Comparison of ENCODE assay signal across 8 cellular contexts in genomic region chr6:33420493-33421343, GRCh38. TPM values are rescaled to one million over a fixed set of nuclear protein-coding genes. Genes with fewer than 3 reads are reported as not detected.
DNase-seq lines count a peak whose midpoint lies in the region; ATAC-seq and TF ChIP-seq lines count a peak whose summit lies in the region.

No MANE protein-coding gene starts in this region.

- DNase-seq in NCI-H2196 (lab: John Stamatoyannopoulos, UW; ENCODE audit: unreplicated experiment) (peak; percentile 15), NCI-H2196 treated with DMSO at 0.1 percent for 48 hours (lab: John Stamatoyannopoulos, UW; ENCODE audit: unreplicated experiment) (no peak), Panc1 (ENCODE audit: low read depth, low spot score) (no peak), esophagus muscularis mucosa (ENCODE audit: extremely low spot score) (no peak), NCI-H1092 treated with DMSO at 0.1 percent for 48 hours (lab: John Stamatoyannopoulos, UW) (no peak)
- DNase-seq in stimulated activated CD8-positive, alpha-beta memory T cell treated with anti-CD3 and anti-CD28 coated beads, Interleukin-4, amount 100 ng/mL, for 48 hours = no peak

- TF ChIP-seq CTCF in Panc1 (IDR thresholded peaks at IDR 0.05) (no peak), esophagus muscularis mucosa (IDR thresholded peaks at IDR 0.05) (no peak)

- H3K27me3 ChIP-seq in Panc1 (ENCODE audit: control insufficient read depth, insufficient read depth, low read length) = no peaks in the 10 kb centered on the region
- no peaks in the 10 kb centered on the region for H3K27me3 ChIP-seq in esophagus muscularis mucosa

- BruUV-seq in Panc1 (replicated peaks; lab: Mats Ljungman, UMichigan) = no TSS peak

- intact Hi-C loops in Panc1 (cut with micrococcal nuclease; ENCODE audit: unreplicated experiment) = no loop called here
- intact Hi-C loops in esophagus muscularis mucosa (cut with DNase I) = no loop called here

- in situ Hi-C loops in Panc1 (cut with HindIII; ENCODE audit: low pct_unique_long_range_greater_than_20kb, low sequenced_read_pairs) = no loop called here

- peaks cover 31% of the 10 kb centered on the region for H3K4me1 ChIP-seq in Panc1 (ENCODE audit: control insufficient read depth, insufficient read depth, low read length)
- H3K4me1 ChIP-seq in esophagus muscularis mucosa = peaks cover 45 to 72% (median 68%) of the 10 kb centered on the region in 4 donors

- H3K4me3 ChIP-seq in Panc1 (ENCODE audit: low read depth in 2 of 2, low read length in 2 of 2) (peak overlapping the region; percentile 8 to 38; a peak in 3 of 4 replicates), esophagus muscularis mucosa (peak overlapping the region; percentile 49 to 57 (median 54)), skin epidermis (peak overlapping the region in 6 of 7 experiments; percentile 7 to 34 (median 19))

- no peaks in the 10 kb centered on the region for H3K9me3 ChIP-seq in Panc1 (ENCODE audit: control insufficient read depth, insufficient read depth, low read depth, low read length)
- H3K9me3 ChIP-seq in esophagus muscularis mucosa = no peaks in the 10 kb centered on the region

- WGBS in esophagus muscularis mucosa = 59% methylated on average over 6 of the region's 6 CpGs

- CTCF ChIA-PET in Panc1 (lab: Charles Lee) = no interaction called here

- H3K36me3 ChIP-seq in Panc1 (ENCODE audit: control insufficient read depth, insufficient read depth, low read length) (no peaks in the 10 kb centered on the region; the same call in 1 of the 2 replicates), esophagus muscularis mucosa (peaks cover 0 to 10% (median 9%) of the 10 kb centered on the region in 4 donors)

- TF ChIP-seq POLR2A in esophagus muscularis mucosa (IDR thresholded peaks at IDR 0.05; ENCODE audit: low read depth) = no peak

- POLR2A ChIA-PET in Panc1 (lab: Charles Lee) = no interaction called here

- no peak for TF ChIP-seq EP300 in esophagus muscularis mucosa (IDR thresholded peaks at IDR 0.05)

- H3K27ac ChIP-seq in Panc1 (ENCODE audit: low read length) (peak overlapping the region; percentile 51), esophagus muscularis mucosa (replicated peaks in 1 of 4) (peak overlapping the region; percentile 89 to 96 (median 96)), skin epidermis (peak overlapping the region in 17 of 21 experiments; percentile 1 to 94 (median 66))

- no peak for ATAC-seq in Panc1
- ATAC-seq in HG03520 (IDR thresholded peaks at IDR 0.05; ENCODE audit: unreplicated experiment) = no peak

RNA-seq across cellular contexts. Expression of gene SYNGAP1, which starts 0.9 kb away (rescaled TPM):
- 29.0 TPM for total RNA-seq in Panc1 (2021; ENCODE audit: unreplicated experiment)
- polyA plus RNA-seq in Panc1 (2012; ENCODE audit: insufficient read length) = 34.5 TPM
- 10 to 100 TPM in 3 of 4 donors, 1 to 10 TPM in 1; 8.0 to 17.6 (median 13.2) TPM for total RNA-seq in esophagus muscularis mucosa

RNA-seq across cellular contexts. Expression of gene CUTA, which starts 2.8 kb away (rescaled TPM):
- 338 TPM for total RNA-seq in Panc1 (2021; ENCODE audit: unreplicated experiment)
- 397 TPM for polyA plus RNA-seq in Panc1 (2012; ENCODE audit: insufficient read length)
- 100 to 1,000 TPM; 109 to 136 (median 123) TPM for total RNA-seq in esophagus muscularis mucosa

RNA-seq across cellular contexts. Expression of gene PHF1, which starts 9.9 kb away (rescaled TPM):
- 51.6 TPM for total RNA-seq in Panc1 (2021; ENCODE audit: unreplicated experiment)
- 50.3 TPM for polyA plus RNA-seq in Panc1 (2012; ENCODE audit: insufficient read length)
- total RNA-seq in esophagus muscularis mucosa = 10 to 100 TPM; 68.5 to 91.5 (median 84.9) TPM

RNA-seq across cellular contexts. Expression of gene KIFC1, which starts 29.1 kb away (rescaled TPM):
- total RNA-seq in Panc1 (2021; ENCODE audit: unreplicated experiment) (81.8 TPM), esophagus muscularis mucosa (1 to 10 TPM in 1 of 4 donors, under 1 TPM in 2, not detected in 1; 0.39 to 1.1 (median 0.42) TPM)
- 42.1 TPM for polyA plus RNA-seq in Panc1 (2012; ENCODE audit: insufficient read length)

RNA-seq across cellular contexts. Expression of gene ZBTB9, which starts 33.7 kb away (rescaled TPM):
- total RNA-seq in Panc1 (2021; ENCODE audit: unreplicated experiment) = 17.6 TPM
- polyA plus RNA-seq in Panc1 (2012; ENCODE audit: insufficient read length) = 17.9 TPM
- 1 to 10 TPM; 1.7 to 3.5 (median 3.0) TPM for total RNA-seq in esophagus muscularis mucosa
